ENCODE assay signal across 6 cellular contexts in the genomic region with DNA sequence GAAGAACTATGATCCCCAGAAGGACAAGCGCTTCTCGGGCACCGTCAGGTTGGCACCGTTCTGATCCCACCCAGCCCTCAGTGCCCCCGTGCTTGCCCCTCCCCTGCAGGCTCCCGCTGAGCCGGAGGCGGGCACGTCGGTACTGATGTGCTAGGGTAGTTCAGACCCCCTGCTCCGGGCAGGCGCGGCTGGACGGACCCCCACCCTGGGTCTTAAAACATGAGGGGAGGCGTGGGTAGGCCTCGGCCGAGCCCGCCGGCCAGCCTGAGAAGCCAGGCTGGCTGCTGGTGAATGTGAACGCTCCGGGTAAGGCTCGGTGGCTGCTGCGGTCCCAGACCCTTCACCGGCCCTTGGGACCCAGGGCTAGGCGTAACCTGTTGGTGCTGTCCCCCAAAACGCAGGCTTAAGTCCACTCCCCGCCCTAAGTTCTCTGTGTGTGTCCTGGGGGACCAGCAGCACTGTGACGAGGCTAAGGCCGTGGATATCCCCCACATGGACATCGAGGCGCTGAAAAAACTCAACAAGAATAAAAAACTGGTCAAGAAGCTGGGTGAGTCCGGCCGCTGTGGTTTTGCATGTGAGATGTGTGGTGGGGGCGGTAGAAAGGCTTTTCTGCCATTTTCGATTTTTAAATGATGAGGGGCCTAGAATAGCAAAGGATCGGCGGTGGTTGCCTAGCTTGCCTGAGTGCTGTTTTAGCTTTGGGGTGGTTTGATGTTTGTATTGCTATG.
A peak's percentile ranks its signal among the peaks of the same experiment; 100 is the strongest.
DNase-seq lines count a peak whose midpoint lies in the region; TF ChIP-seq lines count a peak whose summit lies in the region.

No MANE protein-coding gene starts in this region.

- no peak for TF ChIP-seq CTCF in retinal pigment epithelial cell (conservative IDR thresholded peaks at IDR 0.05; ENCODE audit: low read depth, low read length)

- H3K9ac ChIP-seq in endocrine pancreas (ENCODE audit: control insufficient read depth, insufficient read depth, low read length): peak overlapping the region; percentile 16

- H3K4me3 ChIP-seq in endocrine pancreas (ENCODE audit: control insufficient read depth, insufficient read depth, low read length): peak overlapping the region; percentile 37
- peak overlapping the region; percentile 97 for H3K4me3 ChIP-seq in retinal pigment epithelial cell (ENCODE audit: low read length)

- H3K4me1 ChIP-seq in endocrine pancreas (ENCODE audit: control insufficient read depth, insufficient read depth, low read length): no peaks in the 10 kb centered on the region

- H3K27me3 ChIP-seq in endocrine pancreas (ENCODE audit: control insufficient read depth, insufficient read depth, low read length): no peaks in the 10 kb centered on the region

- no peaks in the 10 kb centered on the region for H3K36me3 ChIP-seq in endocrine pancreas (ENCODE audit: control insufficient read depth, insufficient read depth, low read length)

- DNase-seq in stimulated activated CD4-positive, alpha-beta T cell treated with anti-CD3 and anti-CD28 coated beads, Interleukin-12 subunit alpha, Interleukin-12 subunit beta, amount 100 ng/mL, for 4 hours: peak; percentile 48
- DNase-seq in stimulated activated CD4-positive, alpha-beta T cell treated with anti-CD3 and anti-CD28 coated beads, Interleukin-1b, Interleukin-23, amount 100 ng/mL, for 48 hours: no peak
- DNase-seq in retinal pigment epithelial cell (ENCODE audit: low read depth) (no peak), T1000 (lab: John Stamatoyannopoulos, UW) (no peak), GOT3 (lab: John Stamatoyannopoulos, UW) (no peak)

- H3K9me3 ChIP-seq in endocrine pancreas (ENCODE audit: control insufficient read depth, low read length): no peaks in the 10 kb centered on the region
